13 cellular contexts compared by ENCODE assay signal in genomic region chr11:62558669-62559068, GRCh38. TPM values are rescaled to one million over a fixed set of nuclear protein-coding genes. Genes with fewer than 3 reads are reported as not detected.
A peak's percentile ranks its signal among the peaks of the same experiment; 100 is the strongest.
DNase-seq lines count a peak whose midpoint lies in the region; ATAC-seq and TF ChIP-seq lines count a peak whose summit lies in the region.
"Had no signal": no experiment of that assay in that cellular context is flagged by ENCODE, and none has a peak within 500 bp of the region (broad histone marks: within the 10 kb centered on the region; RNA-seq: fewer than 3 reads in every experiment).

No MANE protein-coding gene starts in this region.

- no peaks in the 10 kb centered on the region for H4K20me1 ChIP-seq in KMS-11 (ENCODE audit: insufficient read depth)

- H3K9me3 ChIP-seq in gastrocnemius medialis: no peaks in the 10 kb centered on the region

- H3K27me3 Mint-ChIP-seq in T-helper 2 cell treated with Interferon-gamma antibody and Interleukin-4, amounts not matched to agents 5 μg/mL and 100 μg/mL, for 36 hours (ENCODE audit: low read depth): no peaks in the 10 kb centered on the region
- no peaks in the 10 kb centered on the region for H3K27me3 Mint-ChIP-seq in dendritic cell treated with granulocyte-macrophage colony-stimulating factor and Interleukin-4, amounts not matched to agents 40 ng/mL and 50 ng/mL, for 4 days
- H3K27me3 Mint-ChIP-seq: type B pancreatic cell had no signal

- intact Hi-C loops in dendritic cell treated with granulocyte-macrophage colony-stimulating factor and Interleukin-4, amounts not matched to agents 40 ng/mL and 50 ng/mL, for 4 days (cut with micrococcal nuclease): no loop called here
- intact Hi-C loops in gastrocnemius medialis (cut with DNase I; ENCODE audit: low total_unique reads): no loop called here

- H3K36me3 ChIP-seq in KMS-11 (ENCODE audit: insufficient read depth) (peaks cover 15% of the 10 kb centered on the region; the same call in 1 of the 2 replicates), gastrocnemius medialis (peaks cover 0 to 42% of the 10 kb centered on the region in 2 donors)

- no peak overlapping the region for H3K9ac ChIP-seq in KMS-11

- peaks cover 13% of the 10 kb centered on the region; the same call in 1 of the 2 replicates for H3K79me2 ChIP-seq in KMS-11 (ENCODE audit: insufficient read depth, low read depth)

- H3K36me3 Mint-ChIP-seq in T-helper 2 cell treated with Interferon-gamma antibody and Interleukin-4, amounts not matched to agents 5 μg/mL and 100 μg/mL, for 36 hours (ENCODE audit: low read depth): peaks cover 46% of the 10 kb centered on the region
- peaks cover 68% of the 10 kb centered on the region for H3K36me3 Mint-ChIP-seq in dendritic cell treated with granulocyte-macrophage colony-stimulating factor and Interleukin-4, amounts not matched to agents 40 ng/mL and 50 ng/mL, for 4 days (ENCODE audit: low read depth)

- H3K9me3 Mint-ChIP-seq in T-helper 2 cell treated with Interferon-gamma antibody and Interleukin-4, amounts not matched to agents 5 μg/mL and 100 μg/mL, for 36 hours: no peaks in the 10 kb centered on the region
- H3K9me3 Mint-ChIP-seq in dendritic cell treated with granulocyte-macrophage colony-stimulating factor and Interleukin-4, amounts not matched to agents 40 ng/mL and 50 ng/mL, for 4 days: no peaks in the 10 kb centered on the region
- H3K9me3 Mint-ChIP-seq: type B pancreatic cell had no signal

- TF ChIP-seq CTCF in KMS-11 (conservative IDR thresholded peaks at IDR 0.05; ENCODE audit: low read depth, low read length) (no peak), gastrocnemius medialis (IDR thresholded peaks at IDR 0.05 in 4 of 5, conservative IDR thresholded peaks at IDR 0.05 in 1 of 5) (no peak)

- H3K27ac ChIP-seq in KMS-11 (peak overlapping the region; percentile 97), gastrocnemius medialis (peak overlapping the region; percentile 97 to 100 (median 100))

- H3K4me3 Mint-ChIP-seq in T-helper 2 cell treated with Interferon-gamma antibody and Interleukin-4, amounts not matched to agents 5 μg/mL and 100 μg/mL, for 36 hours: peak overlapping the region; percentile 5
- no peak overlapping the region for H3K4me3 Mint-ChIP-seq in dendritic cell treated with granulocyte-macrophage colony-stimulating factor and Interleukin-4, amounts not matched to agents 40 ng/mL and 50 ng/mL, for 4 days
- H3K4me3 Mint-ChIP-seq: type B pancreatic cell had no signal

- H2AFZ ChIP-seq in KMS-11 (ENCODE audit: low read depth): no peak overlapping the region

- H3K4me3 ChIP-seq in KMS-11 (IDR thresholded peaks at IDR 0.05; ENCODE audit: insufficient read depth, low read depth, low read length): no peak overlapping the region
- H3K4me3 ChIP-seq in gastrocnemius medialis: no peak overlapping the region

- H3K4me1 ChIP-seq in KMS-11 (ENCODE audit: low read depth, poor library complexity, severe bottlenecking): peaks cover 98% of the 10 kb centered on the region
- peaks cover 72 to 75% of the 10 kb centered on the region in 2 donors for H3K4me1 ChIP-seq in gastrocnemius medialis

- DNase-seq in T-helper 2 cell treated with Interferon-gamma antibody and Interleukin-4, amounts not matched to agents 5 μg/mL and 100 μg/mL, for 36 hours (ENCODE audit: low spot score): no peak
- DNase-seq in T-helper 2 cell (no peak), gastrocnemius medialis (no peak), SKM-1 treated with dmso at 0.1 percent for 144 hours (lab: John Stamatoyannopoulos, UW; ENCODE audit: unreplicated experiment) (no peak)
- DNase-seq: activated gamma-delta T cell, KBM-7, retina had no signal

- H3K27ac Mint-ChIP-seq in T-helper 2 cell treated with Interferon-gamma antibody and Interleukin-4, amounts not matched to agents 5 μg/mL and 100 μg/mL, for 36 hours: peak overlapping the region; percentile 80
- peak overlapping the region; percentile 13 for H3K27ac Mint-ChIP-seq in dendritic cell treated with granulocyte-macrophage colony-stimulating factor and Interleukin-4, amounts not matched to agents 40 ng/mL and 50 ng/mL, for 4 days

- TF ChIP-seq POLR2A in gastrocnemius medialis (IDR thresholded peaks at IDR 0.05): no peak

- peak overlapping the region; percentile 93 for H3K4me2 ChIP-seq in KMS-11

- ATAC-seq in gastrocnemius medialis (no peak), GM18502 (IDR thresholded peaks at IDR 0.05; ENCODE audit: poor library complexity, unreplicated experiment) (no peak), GM19463 (IDR thresholded peaks at IDR 0.05; ENCODE audit: unreplicated experiment) (no peak)
- ATAC-seq: esophagus mucosa had no signal

- H3K4me1 Mint-ChIP-seq in T-helper 2 cell treated with Interferon-gamma antibody and Interleukin-4, amounts not matched to agents 5 μg/mL and 100 μg/mL, for 36 hours (ENCODE audit: low read depth): peaks cover 65% of the 10 kb centered on the region
- H3K4me1 Mint-ChIP-seq in dendritic cell treated with granulocyte-macrophage colony-stimulating factor and Interleukin-4, amounts not matched to agents 40 ng/mL and 50 ng/mL, for 4 days (ENCODE audit: low read depth): peaks cover 68% of the 10 kb centered on the region

- H3K27me3 ChIP-seq in KMS-11 (ENCODE audit: insufficient read depth, low read depth) (no peaks in the 10 kb centered on the region), gastrocnemius medialis (no peaks in the 10 kb centered on the region)

- in situ Hi-C loops in gastrocnemius medialis (cut with MboI; ENCODE audit: low sequenced_read_pairs in 4 of 4): loop anchor here in 2 of 4 donors (10.0 kb wide), 3 partner anchors 64 to 164 kb away; no protein-coding TSS in a partner anchor

RNA-seq across cellular contexts. Expression of gene AHNAK, which starts 12.1 kb away (rescaled TPM):
- total RNA-seq in gastrocnemius medialis: 1,000 to 10,000 TPM in 1 of 4 donors, 100 to 1,000 TPM in 3; 374 to 1,261 (median 571) TPM

RNA-seq across cellular contexts. Expression of gene EEF1G, which starts 15.0 kb away (rescaled TPM):
- 1,000 to 10,000 TPM; 1,797 to 2,946 (median 1,897) TPM for total RNA-seq in gastrocnemius medialis

RNA-seq across cellular contexts. Expression of gene TUT1, which starts 32.7 kb away (rescaled TPM):
- total RNA-seq in gastrocnemius medialis: 10 to 100 TPM in 3 of 4 donors, 1 to 10 TPM in 1; 7.8 to 15.7 (median 11.7) TPM

RNA-seq across cellular contexts. Expression of gene MTA2, which starts 43.0 kb away (rescaled TPM):
- 10 to 100 TPM; 28.0 to 47.1 (median 31.7) TPM for total RNA-seq in gastrocnemius medialis

RNA-seq across cellular contexts. Expression of gene EML3, which starts 53.9 kb away (rescaled TPM):
- total RNA-seq in gastrocnemius medialis: 1 to 10 TPM; 4.7 to 7.9 (median 7.0) TPM
